1 cellular context compared by ENCODE assay signal in genomic region chr1:200676829-200677228, GRCh38.
TF ChIP-seq lines count a peak whose summit lies in the region.

No MANE protein-coding gene starts in this region.

TF ChIP-seq in K562, 482 proteins besides CTCF, POLR2A, EP300 and RAD21 (continued from another document):
- TF ChIP-seq NR2C1 (IDR thresholded peaks at IDR 0.05) (no peak), NR2C1 (tag; IDR thresholded peaks at IDR 0.05) (no peak), SMARCA4 (IDR thresholded peaks at IDR 0.05) (peak; percentile 40; the same call in 1 of the 2 replicates), STAT5B (CRISPR knock-in tag; IDR thresholded peaks at IDR 0.05) (no peak), TAF1 (IDR thresholded peaks at IDR 0.05; ENCODE audit: control insufficient read depth, extremely low read depth, insufficient read depth, low read length, severe bottlenecking) (no peak), TAF15 (IDR thresholded peaks at IDR 0.05; ENCODE audit: low read depth, low read length) (no peak), ELF4 (CRISPR knock-in tag; IDR thresholded peaks at IDR 0.05) (no peak), DPF2 (IDR thresholded peaks at IDR 0.05) (0 out of 2 replicates have a peak, but pooled peaks have one; percentile 43), TRIM28 (IDR thresholded peaks at IDR 0.05) (no peak), E2F8 (IDR thresholded peaks at IDR 0.05; ENCODE audit: low read depth, partially characterized antibody) (no peak), FOS (IDR thresholded peaks at IDR 0.05; ENCODE audit: extremely low read depth, insufficient read length) (no peak), RFX1 (IDR thresholded peaks at IDR 0.05) (0 out of 2 replicates have a peak, but pooled peaks have one; percentile 21), TAL1 (IDR thresholded peaks at IDR 0.05) (peak; percentile 59), ZNF384 (IDR thresholded peaks at IDR 0.05; ENCODE audit: low read depth, low read length) (peak; percentile 64), MEIS2 (IDR thresholded peaks at IDR 0.05; ENCODE audit: partially characterized antibody) (peak; percentile 8), ZMIZ1 (IDR thresholded peaks at IDR 0.05; ENCODE audit: low read depth in 2 of 2, low read length in 2 of 2) (no peak), TEAD4 (IDR thresholded peaks at IDR 0.05; ENCODE audit: low read length) (peak; percentile 67; the same call in 1 of the 2 replicates), TEAD4 (CRISPR knock-in tag; IDR thresholded peaks at IDR 0.05; ENCODE audit: borderline replicate concordance) (no peak), HDAC1 (IDR thresholded peaks at IDR 0.05) (0 out of 4 replicates have a peak, but pooled peaks of 1 of the 2 experiments have one; percentile 23), RBM39 (optimal IDR thresholded peaks at IDR 0.05; ENCODE audit: low read depth, low read length) (no peak), RCOR1 (IDR thresholded peaks at IDR 0.05; ENCODE audit: borderline replicate concordance in 1 of 2, low read depth in 2 of 2, low read length in 2 of 2) (peak in 1 of 2 experiments; percentile 30; a peak in 1 of 4 replicates), USF2 (CRISPR knock-in tag; IDR thresholded peaks at IDR 0.05) (no peak), FOXJ2 (tag; IDR thresholded peaks at IDR 0.05) (0 out of 2 replicates have a peak, but pooled peaks have one; percentile 52), HDAC2 (IDR thresholded peaks at IDR 0.05) (peak; percentile 41; the same call in 1 of the 2 replicates), TRIM24 (IDR thresholded peaks at IDR 0.05) (0 out of 4 replicates have a peak, but pooled peaks of 1 of the 2 experiments have one; percentile 5), MIER1 (IDR thresholded peaks at IDR 0.05; ENCODE audit: low read depth) (no peak), PYGO2 (tag; IDR thresholded peaks at IDR 0.05) (no peak), ARID1B (IDR thresholded peaks at IDR 0.05) (peak; percentile 51), TFAP4 (CRISPR knock-in tag; IDR thresholded peaks at IDR 0.05; ENCODE audit: borderline replicate concordance) (no peak)
